8 cellular contexts compared by ENCODE assay signal in genomic region chr11:65390099-65390941, GRCh38. TPM values are rescaled to one million over a fixed set of nuclear protein-coding genes. Genes with fewer than 3 reads are reported as not detected.
DNase-seq lines count a peak whose midpoint lies in the region; ATAC-seq and TF ChIP-seq lines count a peak whose summit lies in the region.

No MANE protein-coding gene starts in this region.

- TF ChIP-seq CTCF in BJ (IDR thresholded peaks at IDR 0.05; ENCODE audit: insufficient read depth, low read depth, low read length): no peak
- no peak for TF ChIP-seq CTCF in dorsolateral prefrontal cortex (IDR thresholded peaks at IDR 0.05 in 54 of 56, conservative IDR thresholded peaks at IDR 0.05 in 2 of 56; ENCODE audit: low read depth in 1 of 56, partially characterized antibody in 56 of 56)
- TF ChIP-seq CTCF in neural crest cell (conservative IDR thresholded peaks at IDR 0.05): no peak

- no peaks in the 10 kb centered on the region for H3K27me3 Mint-ChIP-seq in neural crest cell (ENCODE audit: low read depth)

- peaks cover 44% of the 10 kb centered on the region for H3K4me1 ChIP-seq in NT2/D1 (ENCODE audit: insufficient read depth, insufficient read length)

- no peak for ATAC-seq in GM18909 (IDR thresholded peaks at IDR 0.05; ENCODE audit: poor library complexity, unreplicated experiment)

- no peaks in the 10 kb centered on the region for H3K36me3 Mint-ChIP-seq in neural crest cell (ENCODE audit: low read depth)

- no peaks in the 10 kb centered on the region for H3K9me3 Mint-ChIP-seq in neural crest cell

- H3K9me3 ChIP-seq in NT2/D1 (ENCODE audit: insufficient read depth, low read length): no peaks in the 10 kb centered on the region

- H3K4me1 Mint-ChIP-seq in neural crest cell: peaks cover 37% of the 10 kb centered on the region

- H3K36me3 ChIP-seq in BJ (ENCODE audit: control insufficient read depth, insufficient read depth, low read length) (peaks cover 25% of the 10 kb centered on the region), NT2/D1 (ENCODE audit: insufficient read depth, insufficient read length, low read length) (peaks cover 66% of the 10 kb centered on the region)

- H3K27me3 ChIP-seq in BJ (ENCODE audit: control insufficient read depth, insufficient read depth, low read length): no peaks in the 10 kb centered on the region
- no peaks in the 10 kb centered on the region for H3K27me3 ChIP-seq in NT2/D1 (ENCODE audit: insufficient read depth, insufficient read length)
- H3K27me3 ChIP-seq in dorsolateral prefrontal cortex: no peaks in the 10 kb centered on the region

- H3K27ac Mint-ChIP-seq in neural crest cell (ENCODE audit: unreplicated experiment): peak overlapping the region; percentile 50

- CTCF ChIA-PET in BJ (lab: Yijun Ruan, JAX): interaction anchor here (0.7 to 2.5 kb wide), 8 partner anchors 8 to 120 kb away, joined by 3 to 15 read pairs (median 4); partner anchors contain the start of gene NEAT1

- intact Hi-C loops in dorsolateral prefrontal cortex (cut with DNase I): no loop called here

- H3K4me3 Mint-ChIP-seq in neural crest cell: peak overlapping the region; percentile 72

- DNase-seq in BJ (ENCODE audit: low read depth) (no peak), NT2/D1 (ENCODE audit: low read depth, low spot score) (no peak), dorsolateral prefrontal cortex (peak in 2 of 10 donors; percentile 19 to 23), neural crest cell (ENCODE audit: low read depth, low spot score) (peak; percentile 30), DMS 273 treated with DMSO at 0.1 percent for 48 hours (lab: John Stamatoyannopoulos, UW) (no peak), NCI-H526 treated with DMSO at 0.1 percent for 48 hours (lab: John Stamatoyannopoulos, UW) (no peak), NCI-H446 (lab: John Stamatoyannopoulos, UW) (no peak)

- peak overlapping the region in 57 of 59 donors; percentile 6 to 90 (median 74) for H3K27ac ChIP-seq in dorsolateral prefrontal cortex

- peak overlapping the region; percentile 22 for H3K4me3 ChIP-seq in BJ (ENCODE audit: low read depth, low read length)
- H3K4me3 ChIP-seq in NT2/D1 (ENCODE audit: insufficient read length, low read depth): no peak overlapping the region
- peak overlapping the region in 51 of 59 donors; percentile 1 to 97 (median 31) for H3K4me3 ChIP-seq in dorsolateral prefrontal cortex

- POLR2A ChIA-PET in BJ (lab: Charles Lee): interaction anchor here (0.6 to 1.2 kb wide), 3 partner anchors 26 to 118 kb away, joined by 4 to 9 read pairs (median 5); no protein-coding TSS in a partner anchor

- H3K9ac ChIP-seq in NT2/D1 (ENCODE audit: insufficient read length, low read depth): peak overlapping the region; percentile 37

RNA-seq across cellular contexts. Expression of gene FRMD8, which starts 3.9 kb away (rescaled TPM):
- 15.0 and 21.6 TPM in 2 replicates for polyA plus RNA-seq in BJ (2011; rRNA removed)
- 13.0 and 15.4 TPM in 2 replicates for polyA minus RNA-seq in BJ (2011; rRNA and poly(A)+ RNA removed)
- 10 to 100 TPM; 14.1 to 50.3 (median 21.7) TPM for total RNA-seq in dorsolateral prefrontal cortex
- total RNA-seq in neural crest cell: 25.6 and 29.0 TPM in 2 replicates

RNA-seq across cellular contexts. Expression of gene SLC25A45, which starts 7.9 kb away (rescaled TPM):
- polyA plus RNA-seq in BJ (2011; rRNA removed): 1.1 and 2.1 TPM in 2 replicates
- polyA minus RNA-seq in BJ (2011; rRNA and poly(A)+ RNA removed): 2.3 TPM in 2 replicates
- total RNA-seq in dorsolateral prefrontal cortex (10 to 100 TPM in 51 of 120 experiments, 1 to 10 TPM in 69; 3.6 to 18.2 (median 9.0) TPM), neural crest cell (1.5 and 1.8 TPM in 2 replicates)

RNA-seq across cellular contexts. Expression of gene NEAT1, which starts 32.3 kb away (rescaled TPM):
- polyA plus RNA-seq in BJ (2011; rRNA removed): 59.2 and 87.2 TPM in 2 replicates
- polyA minus RNA-seq in BJ (2011; rRNA and poly(A)+ RNA removed): 274 and 373 TPM in 2 replicates
- total RNA-seq in dorsolateral prefrontal cortex (1,000 to 10,000 TPM in 5 of 120 experiments, 100 to 1,000 TPM in 115; 106 to 1,508 (median 405) TPM), neural crest cell (29.8 and 37.2 TPM in 2 replicates)

RNA-seq across cellular contexts. Expression of gene TIGD3, which starts 35.8 kb away (rescaled TPM):
- 0.04 and 0.06 TPM in 2 replicates for polyA plus RNA-seq in BJ (2011; rRNA removed)
- 0.14 TPM in 1 of 2 replicates, not detected in the other for polyA minus RNA-seq in BJ (2011; rRNA and poly(A)+ RNA removed)
- 1 to 10 TPM in 119 of 120 experiments, under 1 TPM in 1; 0.77 to 4.5 (median 2.4) TPM for total RNA-seq in dorsolateral prefrontal cortex
- total RNA-seq in neural crest cell: 3.3 TPM in 2 replicates

RNA-seq across cellular contexts. Expression of gene DPF2, which starts 56.7 kb away (rescaled TPM):
- 29.5 and 45.2 TPM in 2 replicates for polyA plus RNA-seq in BJ (2011; rRNA removed)
- polyA minus RNA-seq in BJ (2011; rRNA and poly(A)+ RNA removed): 35.7 and 38.1 TPM in 2 replicates
- total RNA-seq in dorsolateral prefrontal cortex (100 to 1,000 TPM in 5 of 120 experiments, 10 to 100 TPM in 115; 51.4 to 114 (median 73.5) TPM), neural crest cell (96.3 and 99.0 TPM in 2 replicates)
